8 cellular contexts compared by ENCODE assay signal in genomic region chr1:110208916-110209650, GRCh38. TPM values are rescaled to one million over a fixed set of nuclear protein-coding genes. Genes with fewer than 3 reads are reported as not detected.
DNase-seq lines count a peak whose midpoint lies in the region; ATAC-seq and TF ChIP-seq lines count a peak whose summit lies in the region.

No MANE protein-coding gene starts in this region.

- H3K9me3 Mint-ChIP-seq in effector memory CD8-positive, alpha-beta T cell: no peaks in the 10 kb centered on the region
- H3K9me3 Mint-ChIP-seq in osteocyte (ENCODE audit: unreplicated experiment): no peaks in the 10 kb centered on the region

- peak overlapping the region; percentile 70 to 89 for H3K4me3 Mint-ChIP-seq in effector memory CD8-positive, alpha-beta T cell
- peak overlapping the region; percentile 84 for H3K4me3 Mint-ChIP-seq in osteocyte (ENCODE audit: unreplicated experiment)

- no peaks in the 10 kb centered on the region for H3K27me3 Mint-ChIP-seq in effector memory CD8-positive, alpha-beta T cell
- peaks cover 25% of the 10 kb centered on the region for H3K27me3 Mint-ChIP-seq in osteocyte (ENCODE audit: unreplicated experiment)

- DNase-seq in DMS153 (lab: John Stamatoyannopoulos, UW): peak; percentile 16
- peak; percentile 16 for DNase-seq in NCI-H2227 treated with DMSO at 0.1 percent for 48 hours (lab: John Stamatoyannopoulos, UW)
- no peak for DNase-seq in effector memory CD8-positive, alpha-beta T cell
- no peak for DNase-seq in osteocyte (ENCODE audit: extremely low spot score, unreplicated experiment)
- no peak for DNase-seq in kidney tubule cell (ENCODE audit: low spot score)
- no peak for DNase-seq in NCI-H1092 (lab: John Stamatoyannopoulos, UW)
- DNase-seq in NCI-H1930 (lab: John Stamatoyannopoulos, UW): no peak

- peak overlapping the region; percentile 92 to 96 for H3K27ac Mint-ChIP-seq in effector memory CD8-positive, alpha-beta T cell
- peak overlapping the region; percentile 10 for H3K27ac Mint-ChIP-seq in osteocyte (ENCODE audit: unreplicated experiment)

- TF ChIP-seq CTCF in osteocyte (IDR thresholded peaks at IDR 0.05): no peak

- no peak for ATAC-seq in effector memory CD8-positive, alpha-beta T cell (replicated peaks)
- ATAC-seq in HG03025 (IDR thresholded peaks at IDR 0.05; ENCODE audit: low FRiP score, unreplicated experiment): no peak

- H3K36me3 Mint-ChIP-seq in effector memory CD8-positive, alpha-beta T cell (ENCODE audit: insufficient read depth): peaks cover 16% of the 10 kb centered on the region
- H3K36me3 Mint-ChIP-seq in osteocyte (ENCODE audit: unreplicated experiment): no peaks in the 10 kb centered on the region

- peaks cover 30 to 33% of the 10 kb centered on the region in 2 donors for H3K4me1 Mint-ChIP-seq in effector memory CD8-positive, alpha-beta T cell (ENCODE audit: low read depth in 2 of 2)
- peaks cover 15% of the 10 kb centered on the region for H3K4me1 Mint-ChIP-seq in osteocyte (ENCODE audit: unreplicated experiment)

RNA-seq across cellular contexts. Expression of gene KCNC4, which starts 1.0 kb away (rescaled TPM):
- 1.1 and 2.0 TPM in 2 replicates for total RNA-seq in osteocyte

RNA-seq across cellular contexts. Expression of gene SLC6A17, which starts 58.8 kb away (rescaled TPM):
- total RNA-seq in osteocyte: 1.5 and 1.6 TPM in 2 replicates

Comparison
In these comparisons a context has a peak if more than half of its experiments do, and no peak if none do; other contexts are left out.
1. DNase-seq: peak in DMS153 (single experiment) and NCI-H2227 treated with DMSO at 0.1 percent for 48 hours (single experiment); none in effector memory CD8-positive, alpha-beta T cell (0 of 3), osteocyte (single experiment), kidney tubule cell (single experiment), NCI-H1092 (single experiment) and NCI-H1930 (0 of 2).